In the genomic region with DNA sequence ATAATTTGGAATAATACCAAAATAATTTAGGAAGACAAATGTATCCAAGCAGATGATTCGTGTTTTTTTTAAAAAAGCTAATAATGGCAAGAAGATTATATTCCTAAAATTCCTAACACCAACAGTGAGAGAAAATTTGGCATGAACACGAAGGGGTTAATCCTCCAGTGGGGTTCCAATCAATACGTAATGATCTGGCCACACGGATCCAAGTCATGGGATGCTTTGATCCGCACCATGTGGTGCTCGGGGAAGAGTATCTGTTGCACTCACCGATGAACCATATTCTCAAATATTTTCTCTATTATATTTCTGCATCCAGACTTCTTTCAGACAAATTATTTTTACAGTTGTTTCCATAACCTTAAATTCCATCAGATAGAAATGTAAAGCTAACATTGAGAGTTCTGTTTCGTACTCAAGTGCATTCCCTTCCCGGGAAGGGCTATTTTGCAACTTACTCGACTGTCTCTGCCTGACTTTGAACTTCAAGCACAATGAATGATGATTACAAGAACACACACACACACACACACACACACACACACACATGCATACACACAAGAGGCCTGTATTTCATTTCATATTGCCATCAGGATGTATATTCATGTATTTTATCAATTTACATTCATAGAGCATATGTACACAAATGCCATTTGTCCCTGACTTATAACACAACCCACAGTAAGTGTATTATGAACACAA, we compare ENCODE assay signal across 15 cellular contexts.
DNase-seq lines count a peak whose midpoint lies in the region; ATAC-seq and TF ChIP-seq lines count a peak whose summit lies in the region.
"Had no signal": no experiment of that assay in that cellular context is flagged by ENCODE, and none has a peak within 500 bp of the region (broad histone marks: within the 10 kb centered on the region; RNA-seq: fewer than 3 reads in every experiment).

No MANE protein-coding gene starts in this region.

- H3K4me1 ChIP-seq in CD8-positive, alpha-beta T cell (ENCODE audit: insufficient read depth, low read length), result peaks cover 33% of the 10 kb centered on the region
- peaks cover 14% of the 10 kb centered on the region for H3K4me1 ChIP-seq in rectal smooth muscle tissue (ENCODE audit: control insufficient read depth, insufficient read depth, low read length)
- H3K4me1 ChIP-seq: SJCRH30 had no signal

- peaks cover 60% of the 10 kb centered on the region for H3K36me3 Mint-ChIP-seq in CD8-positive, alpha-beta T cell
- H3K36me3 Mint-ChIP-seq in T-helper 17 cell (ENCODE audit: low read depth), result peaks cover 5% of the 10 kb centered on the region

- no peak for TF ChIP-seq CTCF in CD8-positive, alpha-beta T cell (IDR thresholded peaks at IDR 0.05)
- TF ChIP-seq CTCF in fibroblast of pulmonary artery (IDR thresholded peaks at IDR 0.05; ENCODE audit: low read length, missing control alignments) (no peak), GM13976 (IDR thresholded peaks at IDR 0.05; ENCODE audit: borderline replicate concordance, control extremely low read depth, extremely low read depth, insufficient read depth, missing control alignments) (no peak)

- H3K4me1 Mint-ChIP-seq in CD8-positive, alpha-beta T cell (ENCODE audit: low read depth), result peaks cover 71% of the 10 kb centered on the region
- H3K4me1 Mint-ChIP-seq in T-helper 17 cell, result peaks cover 19% of the 10 kb centered on the region
- H3K4me1 Mint-ChIP-seq: endodermal cell had no signal

- H3K27me3 Mint-ChIP-seq in CD8-positive, alpha-beta T cell (ENCODE audit: low read depth), result no peaks in the 10 kb centered on the region
- H3K27me3 Mint-ChIP-seq in T-helper 17 cell, result no peaks in the 10 kb centered on the region
- H3K27me3 Mint-ChIP-seq: activated CD8-positive, alpha-beta memory T cell treated with anti-CD3 and anti-CD28 coated beads, Interleukin-2, amount 10 ng/mL, durations not matched to agents 7 days and 5 days had no signal

- CTCF ChIA-PET in CD8-positive, alpha-beta T cell (lab: Charles Lee), result no interaction called here

- H3K27ac Mint-ChIP-seq in CD8-positive, alpha-beta T cell, result peak overlapping the region; percentile 10
- peak overlapping the region; percentile 88 for H3K27ac Mint-ChIP-seq in T-helper 17 cell
- H3K27ac Mint-ChIP-seq: activated CD8-positive, alpha-beta memory T cell treated with anti-CD3 and anti-CD28 coated beads, Interleukin-2, amount 10 ng/mL, durations not matched to agents 7 days and 5 days; endodermal cell had no signal

- H3K4me3 ChIP-seq in CD8-positive, alpha-beta T cell (ENCODE audit: low read depth, low read length), result no peak overlapping the region
- H3K4me3 ChIP-seq in fibroblast of pulmonary artery (replicated peaks; ENCODE audit: low read depth, low read length) (no peak overlapping the region), rectal smooth muscle tissue (ENCODE audit: low read length) (no peak overlapping the region)
- H3K4me3 ChIP-seq: lung, SJCRH30 had no signal

- ATAC-seq in CD8-positive, alpha-beta T cell, result no peak
- no peak for ATAC-seq in T-helper 17 cell
- ATAC-seq: activated CD8-positive, alpha-beta memory T cell treated with anti-CD3 and anti-CD28 coated beads, Interleukin-2, amount 10 ng/mL, durations not matched to agents 7 days and 5 days had no signal

- H3K27ac ChIP-seq in CD8-positive, alpha-beta T cell (ENCODE audit: low read depth, low read length), result no peak overlapping the region
- H3K27ac ChIP-seq in rectal smooth muscle tissue (ENCODE audit: low read depth, low read length), result peak overlapping the region; percentile 10
- H3K27ac ChIP-seq: SJCRH30 had no signal

- DNase-seq in CD8-positive, alpha-beta T cell, result no peak
- DNase-seq in T-helper 17 cell, result no peak
- DNase-seq in fibroblast of pulmonary artery (ENCODE audit: low read depth), result peak; percentile 36
- no peak for DNase-seq in hypothalamus (lab: John Stamatoyannopoulos, UW)
- DNase-seq in GM13976 (ENCODE audit: low spot score), result no peak
- no peak for DNase-seq in GM19238 (ENCODE audit: insufficient read length, low spot score)
- DNase-seq: activated CD8-positive, alpha-beta memory T cell treated with anti-CD3 and anti-CD28 coated beads, Interleukin-2, amount 10 ng/mL, durations not matched to agents 7 days and 5 days; aorta; endodermal cell; NCI-H2081 treated with DMSO at 0.1 percent for 48 hours; SJCRH30; stimulated activated CD4-positive, alpha-beta T cell treated with anti-CD3 and anti-CD28 coated beads, Interleukin-2, amount 100 ng/mL, for 24 hours had no signal

- no peaks in the 10 kb centered on the region for H3K9me3 Mint-ChIP-seq in CD8-positive, alpha-beta T cell

- in situ Hi-C loops in GM13976 (cut with MboI; ENCODE audit: low sequenced_read_pairs, unreplicated experiment), result no loop called here

- H3K4me3 Mint-ChIP-seq in CD8-positive, alpha-beta T cell, result no peak overlapping the region
- H3K4me3 Mint-ChIP-seq in T-helper 17 cell, result no peak overlapping the region
- H3K4me3 Mint-ChIP-seq: activated CD8-positive, alpha-beta memory T cell treated with anti-CD3 and anti-CD28 coated beads, Interleukin-2, amount 10 ng/mL, durations not matched to agents 7 days and 5 days; CD14-positive monocyte; endodermal cell had no signal

- intact Hi-C loops in CD8-positive, alpha-beta T cell (cut with DNase I, micrococcal nuclease), result no loop called here

- no peak overlapping the region for H3K9ac ChIP-seq in rectal smooth muscle tissue (ENCODE audit: low read length)

- H3K36me3 ChIP-seq in CD8-positive, alpha-beta T cell (ENCODE audit: insufficient read depth, low read length), result peaks cover 7% of the 10 kb centered on the region
- H3K36me3 ChIP-seq in rectal smooth muscle tissue (ENCODE audit: control insufficient read depth, insufficient read depth, low read length), result peaks cover 7% of the 10 kb centered on the region

- POLR2A ChIA-PET in CD8-positive, alpha-beta T cell (lab: Charles Lee), result interaction anchor here (1.1 kb wide), 1 partner anchor 25 kb away, joined by 3 read pairs; no protein-coding TSS in a partner anchor

- no peaks in the 10 kb centered on the region for H3K27me3 ChIP-seq in CD8-positive, alpha-beta T cell (ENCODE audit: insufficient read depth, low read length)
- H3K27me3 ChIP-seq in rectal smooth muscle tissue (ENCODE audit: control insufficient read depth, insufficient read depth, low read length), result no peaks in the 10 kb centered on the region
- H3K27me3 ChIP-seq: SJCRH30 had no signal

- no peaks in the 10 kb centered on the region for H3K9me3 ChIP-seq in CD8-positive, alpha-beta T cell (ENCODE audit: low read length)
- no peaks in the 10 kb centered on the region for H3K9me3 ChIP-seq in T-helper 17 cell (ENCODE audit: control insufficient read depth, low read length, poor library complexity, severe bottlenecking)
- H3K9me3 ChIP-seq: SJCRH30 had no signal
